2 cellular contexts compared by ENCODE assay signal in the genomic region with DNA sequence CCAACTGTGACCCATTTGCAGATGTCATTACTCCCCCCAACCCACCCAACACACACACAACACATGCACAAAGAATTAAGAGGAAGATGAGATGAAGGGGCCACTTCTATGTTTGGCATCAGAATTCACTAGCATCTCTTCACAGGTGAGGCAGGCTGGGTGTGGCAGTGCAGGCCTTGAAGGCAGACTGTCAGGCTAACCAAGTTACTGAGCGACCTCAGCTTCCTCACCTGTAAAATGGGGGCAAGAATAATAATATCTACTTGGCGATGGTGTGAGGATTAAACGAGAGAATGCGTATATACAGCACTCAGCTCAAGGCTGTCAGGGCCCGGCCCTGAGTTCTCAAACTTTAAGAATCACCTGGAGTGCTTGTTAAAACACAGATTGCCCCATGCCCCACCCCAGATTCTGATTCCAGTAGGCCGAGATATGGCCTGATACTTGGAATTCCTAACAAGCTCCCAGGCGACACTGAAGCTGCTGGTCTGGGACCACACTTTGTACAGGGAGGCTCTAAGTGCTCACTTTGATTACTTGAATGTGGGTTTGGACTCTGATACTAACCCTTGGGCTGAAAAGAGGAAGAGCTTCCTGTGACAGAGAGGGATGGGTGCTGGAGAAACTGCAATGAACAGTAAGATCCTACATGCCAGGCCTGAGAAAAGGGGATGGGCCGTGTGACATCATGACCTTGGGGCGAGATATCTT.
TF ChIP-seq lines count a peak whose summit lies in the region.

No MANE protein-coding gene starts in this region.

TF ChIP-seq in K562, 482 proteins besides CTCF, POLR2A, EP300 and RAD21:
- TF ChIP-seq LARP7 (IDR thresholded peaks at IDR 0.05) (no peak), SPI1 (IDR thresholded peaks at IDR 0.05; ENCODE audit: borderline replicate concordance, low read depth, low read length) (peak; percentile 82), ZNF212 (CRISPR knock-in tag; IDR thresholded peaks at IDR 0.05) (no peak), RBM25 (IDR thresholded peaks at IDR 0.05; ENCODE audit: low read depth, low read length, severe bottlenecking) (peak; percentile 62), HMGN3 (IDR thresholded peaks at IDR 0.05; ENCODE audit: borderline replicate concordance, extremely low read depth, insufficient read length, low read depth, low read length) (no peak), SMAD3 (CRISPR knock-in tag; conservative IDR thresholded peaks at IDR 0.05) (no peak), CBX1 (IDR thresholded peaks at IDR 0.05; ENCODE audit: low read depth) (no peak), BCOR (IDR thresholded peaks at IDR 0.05) (peak; percentile 26; the same call in 1 of the 2 replicates), ZNF134 (CRISPR knock-in tag; conservative IDR thresholded peaks at IDR 0.05) (no peak)
TF ChIP-seq in K562: peak in this region for 3.

TF ChIP-seq in HEK293T, 16 proteins besides CTCF, POLR2A, EP300 and RAD21:
- TF ChIP-seq SP1 (IDR thresholded peaks at IDR 0.05) (no peak), L3MBTL2 (conservative IDR thresholded peaks at IDR 0.05) (no peak), NFRKB (IDR thresholded peaks at IDR 0.05) (no peak), LEF1 (IDR thresholded peaks at IDR 0.05; ENCODE audit: borderline replicate concordance) (no peak)
- TF ChIP-seq, protein P1, sequence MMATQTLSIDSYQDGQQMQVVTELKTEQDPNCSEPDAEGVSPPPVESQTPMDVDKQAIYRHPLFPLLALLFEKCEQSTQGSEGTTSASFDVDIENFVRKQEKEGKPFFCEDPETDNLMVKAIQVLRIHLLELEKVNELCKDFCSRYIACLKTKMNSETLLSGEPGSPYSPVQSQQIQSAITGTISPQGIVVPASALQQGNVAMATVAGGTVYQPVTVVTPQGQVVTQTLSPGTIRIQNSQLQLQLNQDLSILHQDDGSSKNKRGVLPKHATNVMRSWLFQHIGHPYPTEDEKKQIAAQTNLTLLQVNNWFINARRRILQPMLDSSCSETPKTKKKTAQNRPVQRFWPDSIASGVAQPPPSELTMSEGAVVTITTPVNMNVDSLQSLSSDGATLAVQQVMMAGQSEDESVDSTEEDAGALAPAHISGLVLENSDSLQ (IDR thresholded peaks at IDR 0.05), result no peak
